In genomic region chr16:31086629-31086906, GRCh38 we compare ENCODE assay signal across 15 cellular contexts. TPM values are rescaled to one million over a fixed set of nuclear protein-coding genes. Genes with fewer than 3 reads are reported as not detected.
DNase-seq lines count a peak whose midpoint lies in the region; ATAC-seq and TF ChIP-seq lines count a peak whose summit lies in the region.
"Had no signal": no experiment of that assay in that cellular context is flagged by ENCODE, and none has a peak within 500 bp of the region (broad histone marks: within the 10 kb centered on the region; RNA-seq: fewer than 3 reads in every experiment).

No MANE protein-coding gene starts in this region.

- CTCF ChIA-PET in activated CD8-positive, alpha-beta T cell treated with anti-CD3 and anti-CD28 coated beads, Interleukin-2, amount 10 ng/mL, durations not matched to agents 7 days and 5 days (lab: Charles Lee), result no interaction called here
- CTCF ChIA-PET in activated CD8-positive, alpha-beta T cell treated with anti-CD3 and anti-CD28 coated beads for 36 hours (lab: Charles Lee), result no interaction called here

- H3K27me3 Mint-ChIP-seq in activated CD8-positive, alpha-beta T cell treated with anti-CD3 and anti-CD28 coated beads, Interleukin-2, amount 10 ng/mL, durations not matched to agents 7 days and 5 days (ENCODE audit: low read depth), result no peaks in the 10 kb centered on the region
- H3K27me3 Mint-ChIP-seq in activated CD8-positive, alpha-beta T cell treated with anti-CD3 and anti-CD28 coated beads for 36 hours, result no peaks in the 10 kb centered on the region
- H3K27me3 Mint-ChIP-seq: CD4-positive, CD25-positive, alpha-beta regulatory T cell had no signal

- peak overlapping the region; percentile 43 for H3K27ac Mint-ChIP-seq in activated CD8-positive, alpha-beta T cell treated with anti-CD3 and anti-CD28 coated beads, Interleukin-2, amount 10 ng/mL, durations not matched to agents 7 days and 5 days
- no peak overlapping the region for H3K27ac Mint-ChIP-seq in activated CD8-positive, alpha-beta T cell treated with anti-CD3 and anti-CD28 coated beads for 36 hours
- H3K27ac Mint-ChIP-seq: CD4-positive, CD25-positive, alpha-beta regulatory T cell had no signal

- peaks cover 14% of the 10 kb centered on the region for H3K36me3 ChIP-seq in SJCRH30
- peaks cover 0 to 99% (median 46%) of the 10 kb centered on the region in 6 donors for H3K36me3 ChIP-seq in spleen

- no peak for TF ChIP-seq CTCF in activated CD8-positive, alpha-beta T cell treated with anti-CD3 and anti-CD28 coated beads for 36 hours (IDR thresholded peaks at IDR 0.05)
- no peak for TF ChIP-seq CTCF in spleen (IDR thresholded peaks at IDR 0.05 in 8 of 11, conservative IDR thresholded peaks at IDR 0.05 in 3 of 11)

- peak overlapping the region; percentile 76 for H3K27ac ChIP-seq in SJCRH30
- H3K27ac ChIP-seq in spleen, result no peak overlapping the region
- H3K27ac ChIP-seq: BLaER1 had no signal

- H3K36me3 Mint-ChIP-seq in activated CD8-positive, alpha-beta T cell treated with anti-CD3 and anti-CD28 coated beads, Interleukin-2, amount 10 ng/mL, durations not matched to agents 7 days and 5 days (ENCODE audit: low read depth), result peaks cover 20% of the 10 kb centered on the region
- peaks cover 14% of the 10 kb centered on the region for H3K36me3 Mint-ChIP-seq in activated CD8-positive, alpha-beta T cell treated with anti-CD3 and anti-CD28 coated beads for 36 hours (ENCODE audit: low read depth)

- intact Hi-C loops in activated CD8-positive, alpha-beta T cell treated with anti-CD3 and anti-CD28 coated beads for 36 hours (cut with micrococcal nuclease), result no loop called here
- intact Hi-C loops in spleen (cut with DNase I; ENCODE audit: low total_unique reads), result no loop called here

- H3K9me3 ChIP-seq in SJCRH30 (replicated peaks), result no peaks in the 10 kb centered on the region
- no peaks in the 10 kb centered on the region for H3K9me3 ChIP-seq in spleen
- H3K9me3 ChIP-seq: BLaER1 had no signal

- H3K4me1 ChIP-seq in SJCRH30, result peaks cover 49% of the 10 kb centered on the region
- peaks cover 0 to 22% (median 10%) of the 10 kb centered on the region in 6 donors for H3K4me1 ChIP-seq in spleen
- H3K4me1 ChIP-seq: BLaER1 had no signal

- peak overlapping the region; percentile 33; the same call in 1 of the 2 replicates for H3K4me3 ChIP-seq in SJCRH30
- no peak overlapping the region for H3K4me3 ChIP-seq in spleen
- H3K4me3 ChIP-seq: BLaER1 had no signal

- DNase-seq in activated CD8-positive, alpha-beta T cell treated with anti-CD3 and anti-CD28 coated beads, Interleukin-2, amount 10 ng/mL, durations not matched to agents 7 days and 5 days, result no peak
- DNase-seq in activated CD8-positive, alpha-beta T cell treated with anti-CD3 and anti-CD28 coated beads for 36 hours, result no peak
- DNase-seq in SJCRH30 (no peak), islet precursor cell (peak; percentile 52), spleen (peak; percentile 65), NCI-H2029 (lab: John Stamatoyannopoulos, UW) (no peak)
- DNase-seq: 8988T; AML-193; CD4-positive, CD25-positive, alpha-beta regulatory T cell; DMS53; GF-D8 had no signal

- ATAC-seq in activated CD8-positive, alpha-beta T cell treated with anti-CD3 and anti-CD28 coated beads, Interleukin-2, amount 10 ng/mL, durations not matched to agents 7 days and 5 days, result no peak
- no peak for ATAC-seq in activated CD8-positive, alpha-beta T cell treated with anti-CD3 and anti-CD28 coated beads for 36 hours
- ATAC-seq in HG03095 (IDR thresholded peaks at IDR 0.05; ENCODE audit: unreplicated experiment) (no peak), HG02759 (IDR thresholded peaks at IDR 0.05; ENCODE audit: unreplicated experiment) (no peak)
- ATAC-seq: HCT116 had no signal

- no peak overlapping the region for H3K4me3 Mint-ChIP-seq in activated CD8-positive, alpha-beta T cell treated with anti-CD3 and anti-CD28 coated beads, Interleukin-2, amount 10 ng/mL, durations not matched to agents 7 days and 5 days
- H3K4me3 Mint-ChIP-seq in activated CD8-positive, alpha-beta T cell treated with anti-CD3 and anti-CD28 coated beads for 36 hours, result no peak overlapping the region

- POLR2A ChIA-PET in activated CD8-positive, alpha-beta T cell treated with anti-CD3 and anti-CD28 coated beads, Interleukin-2, amount 10 ng/mL, durations not matched to agents 7 days and 5 days (lab: Charles Lee), result no interaction called here
- POLR2A ChIA-PET in activated CD8-positive, alpha-beta T cell treated with anti-CD3 and anti-CD28 coated beads for 36 hours (lab: Charles Lee), result interaction anchor here (1.7 to 5.8 kb wide), 2 partner anchors 13 to 56 kb away, joined by 5 to 22 read pairs; partner anchors contain the start of genes ZNF646 and ZNF668

- TF ChIP-seq POLR2A in spleen (IDR thresholded peaks at IDR 0.05), result no peak

- H3K9me3 Mint-ChIP-seq in activated CD8-positive, alpha-beta T cell treated with anti-CD3 and anti-CD28 coated beads, Interleukin-2, amount 10 ng/mL, durations not matched to agents 7 days and 5 days (ENCODE audit: insufficient read depth), result no peaks in the 10 kb centered on the region
- H3K9me3 Mint-ChIP-seq in activated CD8-positive, alpha-beta T cell treated with anti-CD3 and anti-CD28 coated beads for 36 hours, result no peaks in the 10 kb centered on the region
- H3K9me3 Mint-ChIP-seq: CD4-positive, CD25-positive, alpha-beta regulatory T cell had no signal

- H3K4me1 Mint-ChIP-seq in activated CD8-positive, alpha-beta T cell treated with anti-CD3 and anti-CD28 coated beads, Interleukin-2, amount 10 ng/mL, durations not matched to agents 7 days and 5 days (ENCODE audit: low read depth), result peaks cover 6% of the 10 kb centered on the region
- peaks cover 9% of the 10 kb centered on the region for H3K4me1 Mint-ChIP-seq in activated CD8-positive, alpha-beta T cell treated with anti-CD3 and anti-CD28 coated beads for 36 hours (ENCODE audit: low read depth)

- WGBS in spleen, 5 donors, result 81 to 97% (median 93%) methylated on average over 4 to 6 of the region's 6 CpGs

- H3K27me3 ChIP-seq in SJCRH30, result no peaks in the 10 kb centered on the region
- no peaks in the 10 kb centered on the region for H3K27me3 ChIP-seq in spleen (replicated peaks in 1 of 7)
- H3K27me3 ChIP-seq: BLaER1 had no signal

RNA-seq across cellular contexts. Expression of gene PRSS53, which starts 2.2 kb away (rescaled TPM):
- total RNA-seq in activated CD8-positive, alpha-beta T cell treated with anti-CD3 and anti-CD28 coated beads, Interleukin-2, amount 10 ng/mL, durations not matched to agents 7 days and 5 days, result 1 to 10 TPM; 5.3 to 6.8 TPM
- total RNA-seq in activated CD8-positive, alpha-beta T cell treated with anti-CD3 and anti-CD28 coated beads for 36 hours, result 1 to 10 TPM; 5.5 to 8.6 TPM
- 2.8 and 4.3 TPM in 2 replicates for total RNA-seq in SJCRH30 (2014; rRNA removed; shearing (Covaris generic))
- total RNA-seq in spleen, result 1 to 10 TPM; 2.3 to 6.0 (median 2.8) TPM
- 1 to 10 TPM; 1.6 to 2.6 (median 1.9) TPM for polyA plus RNA-seq in spleen

RNA-seq across cellular contexts. Expression of gene VKORC1, which starts 8.0 kb away (rescaled TPM):
- total RNA-seq in activated CD8-positive, alpha-beta T cell treated with anti-CD3 and anti-CD28 coated beads, Interleukin-2, amount 10 ng/mL, durations not matched to agents 7 days and 5 days, result 10 to 100 TPM; 71.6 to 78.8 TPM
- total RNA-seq in activated CD8-positive, alpha-beta T cell treated with anti-CD3 and anti-CD28 coated beads for 36 hours, result 10 to 100 TPM; 68.5 to 71.5 TPM
- 145 and 149 TPM in 2 replicates for total RNA-seq in SJCRH30 (2014; rRNA removed; shearing (Covaris generic))
- 10 to 100 TPM; 33.4 to 74.2 (median 48.2) TPM for total RNA-seq in spleen
- 10 to 100 TPM; 23.5 to 56.6 (median 55.1) TPM for polyA plus RNA-seq in spleen

RNA-seq across cellular contexts. Expression of gene ZNF646, which starts 12.3 kb away (rescaled TPM):
- total RNA-seq in activated CD8-positive, alpha-beta T cell treated with anti-CD3 and anti-CD28 coated beads, Interleukin-2, amount 10 ng/mL, durations not matched to agents 7 days and 5 days, result 10 to 100 TPM; 26.0 to 30.3 TPM
- total RNA-seq in activated CD8-positive, alpha-beta T cell treated with anti-CD3 and anti-CD28 coated beads for 36 hours, result 10 to 100 TPM; 22.0 to 24.4 TPM
- 20.3 and 26.4 TPM in 2 replicates for total RNA-seq in SJCRH30 (2014; rRNA removed; shearing (Covaris generic))
- 10 to 100 TPM; 20.2 to 28.4 (median 25.6) TPM for total RNA-seq in spleen
- 10 to 100 TPM in 1 of 3 donors, 1 to 10 TPM in 2; 3.2 to 11.8 (median 3.3) TPM for polyA plus RNA-seq in spleen

RNA-seq across cellular contexts. Expression of gene ZNF668, which starts 12.5 kb away (rescaled TPM):
- 10 to 100 TPM; 20.8 to 22.2 TPM for total RNA-seq in activated CD8-positive, alpha-beta T cell treated with anti-CD3 and anti-CD28 coated beads, Interleukin-2, amount 10 ng/mL, durations not matched to agents 7 days and 5 days
- 10 to 100 TPM; 16.2 to 18.8 TPM for total RNA-seq in activated CD8-positive, alpha-beta T cell treated with anti-CD3 and anti-CD28 coated beads for 36 hours
- 21.5 and 21.8 TPM in 2 replicates for total RNA-seq in SJCRH30 (2014; rRNA removed; shearing (Covaris generic))
- 10 to 100 TPM in 3 of 7 donors, 1 to 10 TPM in 4; 8.9 to 12.5 (median 9.2) TPM for total RNA-seq in spleen
- 1 to 10 TPM; 6.2 to 9.8 (median 6.4) TPM for polyA plus RNA-seq in spleen

RNA-seq across cellular contexts. Expression of gene BCKDK, which starts 21.6 kb away (rescaled TPM):
- 10 to 100 TPM; 38.9 TPM for total RNA-seq in activated CD8-positive, alpha-beta T cell treated with anti-CD3 and anti-CD28 coated beads, Interleukin-2, amount 10 ng/mL, durations not matched to agents 7 days and 5 days
- total RNA-seq in activated CD8-positive, alpha-beta T cell treated with anti-CD3 and anti-CD28 coated beads for 36 hours, result 10 to 100 TPM; 55.1 to 58.7 TPM
- 31.2 and 31.8 TPM in 2 replicates for total RNA-seq in SJCRH30 (2014; rRNA removed; shearing (Covaris generic))
- total RNA-seq in spleen, result 10 to 100 TPM; 36.9 to 55.7 (median 40.2) TPM
- polyA plus RNA-seq in spleen, result 10 to 100 TPM; 15.0 to 27.5 (median 17.4) TPM

Comparison
In these comparisons a context has a peak if more than half of its experiments do, and no peak if none do; other contexts are left out.
1. DNase-seq: peak in islet precursor cell (single experiment) and spleen (single experiment); none in activated CD8-positive, alpha-beta T cell treated with anti-CD3 and anti-CD28 coated beads, Interleukin-2, amount 10 ng/mL, durations not matched to agents 7 days and 5 days (single experiment), activated CD8-positive, alpha-beta T cell treated with anti-CD3 and anti-CD28 coated beads for 36 hours (single experiment), SJCRH30 (0 of 2) and NCI-H2029 (single experiment).